In genomic region chr9:135188681-135189151, GRCh38 we compare ENCODE assay signal across 31 cellular contexts.
"Had no signal": no experiment of that assay in that cellular context is flagged by ENCODE, and none has a peak within 500 bp of the region (broad histone marks: within the 10 kb centered on the region; RNA-seq: fewer than 3 reads in every experiment).

No MANE protein-coding gene starts in this region.

- H3K9me3 Mint-ChIP-seq: activated CD4-positive, alpha-beta memory T cell treated with anti-CD3 and anti-CD28 coated beads for 36 hours; activated CD4-positive, alpha-beta T cell treated with anti-CD3 and anti-CD28 coated beads, Interleukin-2, amount 10 ng/mL, durations not matched to agents 24 days and 14 days; activated naive CD4-positive, alpha-beta T cell treated with anti-CD3 and anti-CD28 coated beads for 36 hours; activated naive CD4-positive, alpha-beta T cell treated with anti-CD3 and anti-CD28 coated beads, Interleukin-2, amount 50 U/mL, for 24 hours; activated naive CD8-positive, alpha-beta T cell treated with anti-CD3 and anti-CD28 coated beads for 36 hours; activated naive CD8-positive, alpha-beta T cell treated with anti-CD3 and anti-CD28 coated beads, Interleukin-2, amount 50 U/mL, for 24 hours; activated T-helper 1 cell treated with anti-CD3 and anti-CD28 coated beads, Interleukin-12 subunit alpha, Interleukin-12 subunit beta, Interleukin-2, Interleukin-4 antibody, amounts not matched to agents 30 ng/mL and 10 ng/mL and 1 ng/mL, durations not matched to agents 14 hours and 24 hours and 36 hours; activated T-helper 2 cell treated with anti-CD3 and anti-CD28 coated beads, Interferon-gamma antibody, Interleukin-2, Interleukin-4, amounts not matched to agents 10 μg/mL and 5 μg/mL and 100 μg/mL, durations not matched to agents 14 hours and 24 hours and 36 hours had no signal

- H3K27me3 Mint-ChIP-seq: activated CD4-positive, alpha-beta T cell treated with anti-CD3 and anti-CD28 coated beads for 36 hours; activated CD4-positive, alpha-beta T cell treated with anti-CD3 and anti-CD28 coated beads, Interleukin-2, amount 10 ng/mL, durations not matched to agents 24 days and 14 days; activated CD8-positive, alpha-beta memory T cell treated with anti-CD3 and anti-CD28 coated beads, Interleukin-2, amount 10 ng/mL, durations not matched to agents 7 days and 5 days had no signal

- H3K4me1 ChIP-seq: adrenal gland, body of pancreas had no signal

- H3K36me3 ChIP-seq: adrenal gland had no signal

- H3K4me3 ChIP-seq: adrenal gland, body of pancreas had no signal

- H3K9me3 ChIP-seq: adrenal gland, body of pancreas had no signal

- FAIRE-seq: colon, endometrium, endothelial cell of umbilical vein, frontal cortex had no signal

- DNase-seq: activated CD4-positive, alpha-beta memory T cell treated with anti-CD3 and anti-CD28 coated beads for 36 hours; activated CD4-positive, alpha-beta T cell treated with anti-CD3 and anti-CD28 coated beads for 36 hours; activated CD4-positive, alpha-beta T cell treated with anti-CD3 and anti-CD28 coated beads, Interleukin-2, amount 10 ng/mL, durations not matched to agents 24 days and 14 days; activated CD4-positive, CD25-positive, alpha-beta regulatory T cell; activated CD4-positive, CD25-positive, alpha-beta regulatory T cell treated with anti-CD3 and anti-CD28 coated beads, Interleukin-2, amount 50 U/mL, for 72 hours; activated CD8-positive, alpha-beta memory T cell treated with anti-CD3 and anti-CD28 coated beads, Interleukin-2, amount 10 ng/mL, durations not matched to agents 7 days and 5 days; activated CD8-positive, alpha-beta memory T cell treated with anti-CD3 and anti-CD28 coated beads, Interleukin-2, amount 50 U/mL, for 4 hours; activated CD8-positive, alpha-beta T cell treated with anti-CD3 and anti-CD28 coated beads, Interleukin-2, amount 10 ng/mL, durations not matched to agents 7 days and 5 days; activated effector memory CD4-positive, alpha-beta T cell treated with anti-CD3 and anti-CD28 coated beads, Interleukin-2, amount 50 U/mL, for 16 hours; activated naive CD4-positive, alpha-beta T cell treated with anti-CD3 and anti-CD28 coated beads for 36 hours; activated naive CD8-positive, alpha-beta T cell treated with anti-CD3 and anti-CD28 coated beads for 36 hours; activated naive CD8-positive, alpha-beta T cell treated with anti-CD3 and anti-CD28 coated beads, Interleukin-2, amount 50 U/mL, for 24 hours; activated T-cell treated with anti-CD3 and anti-CD28 coated beads, Interleukin-2, amount 50 U/mL, for 1 hour; activated T-cell treated with anti-CD3 and anti-CD28 coated beads, Interleukin-2, amount 50 U/mL, for 48 hours; adrenal gland; amygdala; aorta; body of pancreas; cortex of kidney; dermis blood vessel endothelial cell; effector CD4-positive, alpha-beta T cell; foreskin fibroblast; T-helper 2 cell had no signal

- H3K27me3 ChIP-seq: adrenal gland, body of pancreas had no signal

- ATAC-seq: activated CD4-positive, alpha-beta T cell treated with anti-CD3 and anti-CD28 coated beads for 36 hours; activated CD8-positive, alpha-beta memory T cell treated with anti-CD3 and anti-CD28 coated beads, Interleukin-2, amount 10 ng/mL, durations not matched to agents 7 days and 5 days; activated CD8-positive, alpha-beta T cell treated with anti-CD3 and anti-CD28 coated beads, Interleukin-2, amount 10 ng/mL, durations not matched to agents 7 days and 5 days; activated naive CD8-positive, alpha-beta T cell treated with anti-CD3 and anti-CD28 coated beads, Interleukin-2, amount 50 U/mL, for 24 hours; body of pancreas had no signal

- H3K4me3 Mint-ChIP-seq: activated CD4-positive, alpha-beta memory T cell treated with anti-CD3 and anti-CD28 coated beads for 36 hours; activated CD4-positive, alpha-beta T cell treated with anti-CD3 and anti-CD28 coated beads for 36 hours; activated CD4-positive, alpha-beta T cell treated with anti-CD3 and anti-CD28 coated beads, Interleukin-2, amount 10 ng/mL, durations not matched to agents 24 days and 14 days; activated CD8-positive, alpha-beta memory T cell treated with anti-CD3 and anti-CD28 coated beads, Interleukin-2, amount 10 ng/mL, durations not matched to agents 7 days and 5 days; activated CD8-positive, alpha-beta T cell treated with anti-CD3 and anti-CD28 coated beads, Interleukin-2, amount 10 ng/mL, durations not matched to agents 7 days and 5 days; activated naive CD4-positive, alpha-beta T cell treated with anti-CD3 and anti-CD28 coated beads for 36 hours; activated naive CD4-positive, alpha-beta T cell treated with anti-CD3 and anti-CD28 coated beads, Interleukin-2, amount 50 U/mL, for 24 hours; activated naive CD8-positive, alpha-beta T cell treated with anti-CD3 and anti-CD28 coated beads for 36 hours; activated naive CD8-positive, alpha-beta T cell treated with anti-CD3 and anti-CD28 coated beads, Interleukin-2, amount 50 U/mL, for 24 hours; activated T-helper 1 cell treated with anti-CD3 and anti-CD28 coated beads, Interleukin-12 subunit alpha, Interleukin-12 subunit beta, Interleukin-2, Interleukin-4 antibody, amounts not matched to agents 30 ng/mL and 10 ng/mL and 1 ng/mL, durations not matched to agents 14 hours and 24 hours and 36 hours had no signal

- H3K27ac ChIP-seq: adrenal gland, body of pancreas, epithelial cell of prostate had no signal

- H3K27ac Mint-ChIP-seq: activated CD4-positive, alpha-beta memory T cell treated with anti-CD3 and anti-CD28 coated beads for 36 hours; activated CD4-positive, alpha-beta T cell treated with anti-CD3 and anti-CD28 coated beads for 36 hours; activated CD4-positive, alpha-beta T cell treated with anti-CD3 and anti-CD28 coated beads, Interleukin-2, amount 10 ng/mL, durations not matched to agents 24 days and 14 days; activated CD8-positive, alpha-beta memory T cell treated with anti-CD3 and anti-CD28 coated beads, Interleukin-2, amount 10 ng/mL, durations not matched to agents 7 days and 5 days; activated CD8-positive, alpha-beta T cell treated with anti-CD3 and anti-CD28 coated beads, Interleukin-2, amount 10 ng/mL, durations not matched to agents 7 days and 5 days; activated naive CD4-positive, alpha-beta T cell treated with anti-CD3 and anti-CD28 coated beads for 36 hours; activated naive CD4-positive, alpha-beta T cell treated with anti-CD3 and anti-CD28 coated beads, Interleukin-2, amount 50 U/mL, for 24 hours; activated naive CD8-positive, alpha-beta T cell treated with anti-CD3 and anti-CD28 coated beads for 36 hours; activated naive CD8-positive, alpha-beta T cell treated with anti-CD3 and anti-CD28 coated beads, Interleukin-2, amount 50 U/mL, for 24 hours; activated T-helper 1 cell treated with anti-CD3 and anti-CD28 coated beads, Interleukin-12 subunit alpha, Interleukin-12 subunit beta, Interleukin-2, Interleukin-4 antibody, amounts not matched to agents 30 ng/mL and 10 ng/mL and 1 ng/mL, durations not matched to agents 14 hours and 24 hours and 36 hours; activated T-helper 2 cell treated with anti-CD3 and anti-CD28 coated beads, Interferon-gamma antibody, Interleukin-2, Interleukin-4, amounts not matched to agents 10 μg/mL and 5 μg/mL and 100 μg/mL, durations not matched to agents 14 hours and 24 hours and 36 hours had no signal

- H3K4me1 Mint-ChIP-seq: activated CD4-positive, alpha-beta T cell treated with anti-CD3 and anti-CD28 coated beads for 36 hours; activated CD4-positive, alpha-beta T cell treated with anti-CD3 and anti-CD28 coated beads, Interleukin-2, amount 10 ng/mL, durations not matched to agents 24 days and 14 days; activated CD8-positive, alpha-beta memory T cell treated with anti-CD3 and anti-CD28 coated beads, Interleukin-2, amount 10 ng/mL, durations not matched to agents 7 days and 5 days; activated naive CD4-positive, alpha-beta T cell treated with anti-CD3 and anti-CD28 coated beads, Interleukin-2, amount 50 U/mL, for 24 hours; activated naive CD8-positive, alpha-beta T cell treated with anti-CD3 and anti-CD28 coated beads for 36 hours; activated naive CD8-positive, alpha-beta T cell treated with anti-CD3 and anti-CD28 coated beads, Interleukin-2, amount 50 U/mL, for 24 hours had no signal
